1 cellular context compared by ENCODE assay signal in genomic region chr4:15545371-15545770, GRCh38.
TF ChIP-seq lines count a peak whose summit lies in the region.

No MANE protein-coding gene starts in this region.

TF ChIP-seq in WTC11, 78 proteins besides CTCF, POLR2A, EP300 and RAD21 (continued from another document):
- no peak for TF ChIP-seq ZSCAN18 (CRISPR knock-in tag; IDR thresholded peaks at IDR 0.05)
- TF ChIP-seq EMX1 (CRISPR knock-in tag; IDR thresholded peaks at IDR 0.05), result no peak
- no peak for TF ChIP-seq HMGA2 (CRISPR knock-in tag; IDR thresholded peaks at IDR 0.05)
- no peak for TF ChIP-seq GTF2I (CRISPR knock-in tag; conservative IDR thresholded peaks at IDR 0.05)
- no peak for TF ChIP-seq ZNF138 (CRISPR knock-in tag; conservative IDR thresholded peaks at IDR 0.05)
- no peak for TF ChIP-seq CREM (CRISPR knock-in tag; IDR thresholded peaks at IDR 0.05)
- no peak for TF ChIP-seq MXD4 (CRISPR knock-in tag; IDR thresholded peaks at IDR 0.05; ENCODE audit: borderline replicate concordance)
- TF ChIP-seq ZNF425 (CRISPR knock-in tag; conservative IDR thresholded peaks at IDR 0.05), result no peak
